ENCODE assay signal across 8 cellular contexts in the genomic region with DNA sequence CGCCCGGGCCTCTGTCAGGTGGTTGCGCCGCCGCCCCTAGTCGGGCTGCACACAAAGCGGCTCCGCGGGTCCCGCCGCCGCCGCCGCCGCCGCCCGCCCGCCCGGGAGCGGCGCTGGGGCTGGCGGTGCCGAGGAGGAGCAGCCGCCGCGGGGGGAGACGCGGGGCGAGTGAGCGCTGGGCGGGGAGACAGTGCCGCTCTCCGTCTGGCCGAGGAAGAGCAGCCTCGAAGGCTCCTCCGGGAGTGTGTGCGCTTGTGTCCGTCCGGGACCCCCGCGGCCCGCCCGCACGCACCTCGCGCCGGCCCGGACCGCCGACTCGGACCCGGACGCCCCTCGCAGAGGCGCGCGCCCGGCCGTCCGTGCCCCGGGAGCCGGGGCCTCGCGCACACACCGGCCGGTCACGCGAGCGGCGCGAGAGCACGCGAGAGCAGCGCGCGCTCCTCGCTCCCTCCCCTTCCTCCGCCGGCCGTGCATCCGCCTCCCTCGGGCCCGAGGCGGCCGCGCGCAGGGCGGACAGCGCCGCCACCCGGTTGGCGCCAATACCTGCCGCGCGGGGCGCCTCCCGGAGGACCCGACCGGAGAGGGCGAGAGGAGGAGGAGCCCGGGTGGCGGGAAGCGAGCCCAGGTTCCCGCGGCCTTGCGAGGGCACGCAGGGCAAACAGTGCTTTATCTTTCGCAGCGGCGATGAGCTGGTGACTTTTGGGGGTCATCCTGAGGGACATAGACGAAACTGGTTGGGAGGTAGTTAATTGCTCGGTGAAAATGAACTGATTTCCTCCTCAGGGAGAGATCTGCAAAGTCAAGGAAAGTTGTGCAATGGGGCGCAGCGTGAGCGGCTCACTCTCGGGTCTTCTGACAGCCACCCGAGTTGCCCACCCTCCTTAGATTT. TPM values are rescaled to one million over a fixed set of nuclear protein-coding genes. Genes with fewer than 3 reads are reported as not detected.
DNase-seq lines count a peak whose midpoint lies in the region; ATAC-seq and TF ChIP-seq lines count a peak whose summit lies in the region.

A gene with protein sequence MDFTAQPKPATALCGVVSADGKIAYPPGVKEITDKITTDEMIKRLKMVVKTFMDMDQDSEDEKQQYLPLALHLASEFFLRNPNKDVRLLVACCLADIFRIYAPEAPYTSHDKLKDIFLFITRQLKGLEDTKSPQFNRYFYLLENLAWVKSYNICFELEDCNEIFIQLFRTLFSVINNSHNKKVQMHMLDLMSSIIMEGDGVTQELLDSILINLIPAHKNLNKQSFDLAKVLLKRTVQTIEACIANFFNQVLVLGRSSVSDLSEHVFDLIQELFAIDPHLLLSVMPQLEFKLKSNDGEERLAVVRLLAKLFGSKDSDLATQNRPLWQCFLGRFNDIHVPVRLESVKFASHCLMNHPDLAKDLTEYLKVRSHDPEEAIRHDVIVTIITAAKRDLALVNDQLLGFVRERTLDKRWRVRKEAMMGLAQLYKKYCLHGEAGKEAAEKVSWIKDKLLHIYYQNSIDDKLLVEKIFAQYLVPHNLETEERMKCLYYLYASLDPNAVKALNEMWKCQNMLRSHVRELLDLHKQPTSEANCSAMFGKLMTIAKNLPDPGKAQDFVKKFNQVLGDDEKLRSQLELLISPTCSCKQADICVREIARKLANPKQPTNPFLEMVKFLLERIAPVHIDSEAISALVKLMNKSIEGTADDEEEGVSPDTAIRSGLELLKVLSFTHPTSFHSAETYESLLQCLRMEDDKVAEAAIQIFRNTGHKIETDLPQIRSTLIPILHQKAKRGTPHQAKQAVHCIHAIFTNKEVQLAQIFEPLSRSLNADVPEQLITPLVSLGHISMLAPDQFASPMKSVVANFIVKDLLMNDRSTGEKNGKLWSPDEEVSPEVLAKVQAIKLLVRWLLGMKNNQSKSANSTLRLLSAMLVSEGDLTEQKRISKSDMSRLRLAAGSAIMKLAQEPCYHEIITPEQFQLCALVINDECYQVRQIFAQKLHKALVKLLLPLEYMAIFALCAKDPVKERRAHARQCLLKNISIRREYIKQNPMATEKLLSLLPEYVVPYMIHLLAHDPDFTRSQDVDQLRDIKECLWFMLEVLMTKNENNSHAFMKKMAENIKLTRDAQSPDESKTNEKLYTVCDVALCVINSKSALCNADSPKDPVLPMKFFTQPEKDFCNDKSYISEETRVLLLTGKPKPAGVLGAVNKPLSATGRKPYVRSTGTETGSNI (N-terminal part only) (minus strand): TSS at position 423 of the 889 bp plus-strand sequence. CDS start 1,334 bp downstream, outside the sequence.

- peak; percentile 50 for TF ChIP-seq CTCF in AG10803 (conservative IDR thresholded peaks at IDR 0.05; ENCODE audit: low read length)
- TF ChIP-seq CTCF in kidney epithelial cell (IDR thresholded peaks at IDR 0.05; ENCODE audit: insufficient read depth, low read length, poor library complexity, severe bottlenecking) = peak; percentile 40

- no peaks in the 10 kb centered on the region for H3K36me3 ChIP-seq in kidney epithelial cell (ENCODE audit: control insufficient read depth, insufficient read depth, low read length)

- peak; percentile 79 for ATAC-seq in GM19035 (IDR thresholded peaks at IDR 0.05; ENCODE audit: unreplicated experiment)
- peak; percentile 77 for ATAC-seq in HG03354 (IDR thresholded peaks at IDR 0.05; ENCODE audit: poor library complexity, severe bottlenecking, unreplicated experiment)

- DNase-seq in AG10803 (ENCODE audit: low read depth) (peak; percentile 87), NCI-H446 (lab: John Stamatoyannopoulos, UW) (peak; percentile 78 to 91), cerebellar nuclear complex (lab: John Stamatoyannopoulos, UW) (peak; percentile 3 to 18), kidney epithelial cell (ENCODE audit: low read depth) (no peak)
- peak; percentile 91 for DNase-seq in activated CD4-positive, CD25-positive, alpha-beta regulatory T cell treated with anti-CD3 and anti-CD28 coated beads, Interleukin-2, amount 50 U/mL, for 72 hours
- DNase-seq in stimulated activated CD4-positive, alpha-beta T cell treated with anti-CD3 and anti-CD28 coated beads, Interleukin-15, amount 100 ng/mL, for 48 hours (ENCODE audit: low read depth in 2 of 2) = peak; percentile 83 to 87

- no peaks in the 10 kb centered on the region for H3K27me3 ChIP-seq in kidney epithelial cell (ENCODE audit: control insufficient read depth, insufficient read depth, low read length)

- H3K4me3 ChIP-seq in AG10803 (ENCODE audit: low read length) (peak within 1 kb of the TSS; percentile 79), kidney epithelial cell (ENCODE audit: low read depth, low read length) (peak within 1 kb of the TSS; percentile 77)

RNA-seq across cellular contexts. Expression of the gene that starts here (rescaled TPM):
- total RNA-seq in kidney epithelial cell = 60.9 and 69.3 TPM in 2 replicates
